ENCODE assay signal across 9 cellular contexts in genomic region chr3:179852117-179852886, GRCh38.
DNase-seq lines count a peak whose midpoint lies in the region; ATAC-seq and TF ChIP-seq lines count a peak whose summit lies in the region.
"Had no signal": no experiment of that assay in that cellular context is flagged by ENCODE, and none has a peak within 500 bp of the region (broad histone marks: within the 10 kb centered on the region; RNA-seq: fewer than 3 reads in every experiment).

No MANE protein-coding gene starts in this region.

- WGBS in body of pancreas, 2 donors = 87 to 88% methylated on average over 4 of the region's 4 CpGs

- DNase-seq in AG04450 (ENCODE audit: low read depth, low spot score) (peak; percentile 59), HK-2 (ENCODE audit: unreplicated experiment) (peak; percentile 30), body of pancreas (no peak), stromal cell of bone marrow (ENCODE audit: low read depth) (peak; percentile 51), AG20443 (ENCODE audit: low spot score) (no peak), posterior cingulate gyrus (no peak), LoVo (ENCODE audit: low spot score) (no peak)
- DNase-seq: activated naive CD8-positive, alpha-beta T cell treated with anti-CD3 and anti-CD28 coated beads, Interleukin-2, amount 10 ng/mL, durations not matched to agents 7 days and 5 days had no signal

- TF ChIP-seq CTCF in AG04450 (IDR thresholded peaks at IDR 0.05; ENCODE audit: low read depth, low read length) (peak; percentile 51), body of pancreas (IDR thresholded peaks at IDR 0.05) (no peak)

- H3K4me1 ChIP-seq in body of pancreas = no peaks in the 10 kb centered on the region

- ATAC-seq in GM19463 (IDR thresholded peaks at IDR 0.05; ENCODE audit: unreplicated experiment) (peak; percentile 85), body of pancreas (peak; percentile 15)

- H3K36me3 ChIP-seq in body of pancreas (replicated peaks in 1 of 2; ENCODE audit: insufficient read depth in 1 of 2, low read depth in 2 of 2) = no peaks in the 10 kb centered on the region

- no peaks in the 10 kb centered on the region for H3K9me3 ChIP-seq in AG04450 (ENCODE audit: control insufficient read depth, insufficient read depth, low read length)
- H3K9me3 ChIP-seq in body of pancreas = no peaks in the 10 kb centered on the region

- POLR2A ChIA-PET in AG04450 (lab: Yijun Ruan, JAX) = interaction anchor here (2.3 kb wide), 1 partner anchor 41 kb away, joined by 10 read pairs; no protein-coding TSS in a partner anchor

- H3K27me3 ChIP-seq in AG04450 (ENCODE audit: control insufficient read depth, insufficient read depth, low read length) (no peaks in the 10 kb centered on the region), body of pancreas (no peaks in the 10 kb centered on the region)

- TF ChIP-seq POLR2A in body of pancreas (IDR thresholded peaks at IDR 0.05) = no peak

- intact Hi-C loops in body of pancreas (cut with DNase I) = no loop called here
- intact Hi-C loops in posterior cingulate gyrus (cut with DNase I) = no loop called here

- H3K27ac ChIP-seq in AG04450 (ENCODE audit: low read depth, low read length) (no peak overlapping the region), body of pancreas (no peak overlapping the region)

- CTCF ChIA-PET in AG04450 (lab: Charles Lee) = interaction anchor here (0.5 to 3.5 kb wide), 9 partner anchors 16 to 743 kb away, joined by 3 to 27 read pairs (median 5); no protein-coding TSS in a partner anchor

- H3K4me3 ChIP-seq in AG04450 (ENCODE audit: low read depth, low read length) (no peak overlapping the region), body of pancreas (no peak overlapping the region)

Comparison
In these comparisons a context has a peak if more than half of its experiments do, and no peak if none do; other contexts are left out.
1. DNase-seq: peak in AG04450 (single experiment), HK-2 (single experiment) and stromal cell of bone marrow (single experiment); none in body of pancreas (0 of 4), AG20443 (single experiment), posterior cingulate gyrus (0 of 10) and LoVo (single experiment).